ENCODE assay signal across 27 cellular contexts in genomic region chr4:128440923-128441322, GRCh38.
"Had no signal": no experiment of that assay in that cellular context is flagged by ENCODE, and none has a peak within 500 bp of the region (broad histone marks: within the 10 kb centered on the region; RNA-seq: fewer than 3 reads in every experiment).

No MANE protein-coding gene starts in this region.

- H3K27ac ChIP-seq: stomach, suprapubic skin, testis, thoracic aorta, thyroid gland, tibial artery, tibial nerve, transverse colon, upper lobe of left lung, upper lobe of right lung, uterus, vagina had no signal

- H3K36me3 ChIP-seq: stomach, suprapubic skin, thoracic aorta, thyroid gland, tibial artery, transverse colon, upper lobe of left lung, upper lobe of right lung, uterus, vagina had no signal

- H3K4me3 ChIP-seq: stomach, suprapubic skin, testis, thoracic aorta, thyroid gland, tibial artery, tibial nerve, transverse colon, upper lobe of left lung, upper lobe of right lung, uterus, vagina had no signal

- H3K27me3 ChIP-seq: stomach, suprapubic skin, testis, thyroid gland, tibial artery, tibial nerve, transverse colon, upper lobe of left lung, upper lobe of right lung, uterus, vagina had no signal

- H3K9me3 ChIP-seq: testis, thyroid gland, upper lobe of right lung, uterus had no signal

- FAIRE-seq: urothelium cell line had no signal

- H3K4me1 ChIP-seq: stomach, suprapubic skin, testis, thyroid gland, tibial artery, tibial nerve, transverse colon, upper lobe of left lung, upper lobe of right lung, uterus, vagina had no signal

- DNase-seq: stimulated activated CD4-positive, alpha-beta T cell treated with anti-CD3 and anti-CD28 coated beads, Interleukin-2, amount 100 ng/mL, for 48 hours; stimulated activated CD4-positive, alpha-beta T cell treated with anti-CD3 and anti-CD28 coated beads, Interleukin-4, amount 100 ng/mL, for 1 hour; stimulated activated CD4-positive, alpha-beta T cell treated with anti-CD3 and anti-CD28 coated beads, Interleukin-4, amount 100 ng/mL, for 24 hours; stimulated activated CD4-positive, alpha-beta T cell treated with anti-CD3 and anti-CD28 coated beads, Interleukin-4, amount 100 ng/mL, for 4 hours; stimulated activated CD8-positive, alpha-beta memory T cell treated with anti-CD3 and anti-CD28 coated beads, Interleukin-4, amount 100 ng/mL, for 48 hours; stimulated activated naive B cell treated with anti-CD40 and anti-IgM and Interleukin-4, amounts not matched to agents 10 μg/mL and 1 μg/mL and 100 μg/mL, for 72 hours; stimulated activated naive CD4-positive, alpha-beta T cell; stimulated activated naive CD4-positive, alpha-beta T cell treated with Interleukin-2 at 50 U/mL for 16 hours; stimulated activated naive CD8-positive, alpha-beta T cell treated with anti-CD3 and anti-CD28 coated beads, Interleukin-15, amount 100 ng/mL, for 72 hours; stimulated activated naive CD8-positive, alpha-beta T cell treated with anti-CD3 and anti-CD28 coated beads, Interleukin-15, Interleukin-2, amounts not matched to agents 100 U/mL and 50 U/mL, for 24 hours; stomach; substantia nigra; testis; thyroid gland; tibial artery; transverse colon; trophoblast cell; upper lobe of left lung; upper lobe of right lung; uterus had no signal

- ATAC-seq: stimulated activated effector memory CD8-positive, alpha-beta T cell treated with anti-CD3 and anti-CD28 coated beads, Interleukin-12 subunit alpha, Interleukin-12 subunit beta, amount 100 ng/mL, for 72 hours; stimulated activated memory B cell treated with anti-CD40 and anti-IgM and Interleukin-4, amounts not matched to agents 10 μg/mL and 1 μg/mL and 100 μg/mL, for 72 hours; stimulated activated naive B cell treated with anti-CD40 and anti-IgM and Interleukin-4, amounts not matched to agents 10 μg/mL and 1 μg/mL and 100 μg/mL, for 72 hours; stimulated activated naive CD8-positive, alpha-beta T cell treated with anti-CD3 and anti-CD28 coated beads, Interleukin-15, amount 100 ng/mL, for 72 hours; stimulated activated naive CD8-positive, alpha-beta T cell treated with anti-CD3 and anti-CD28 coated beads, Interleukin-15, Interleukin-2, amounts not matched to agents 100 U/mL and 50 U/mL, for 24 hours; upper lobe of right lung had no signal
